Comparison of ENCODE assay signal across 12 cellular contexts in genomic region chr22:45157907-45158306, GRCh38.
"Had no signal": no experiment of that assay in that cellular context is flagged by ENCODE, and none has a peak within 500 bp of the region (broad histone marks: within the 10 kb centered on the region; RNA-seq: fewer than 3 reads in every experiment).

No MANE protein-coding gene starts in this region.

- H3K9me3 Mint-ChIP-seq: central memory CD8-positive, alpha-beta T cell; nephron; T-helper 1 cell treated with Interleukin-12 subunit alpha and Interleukin-12 subunit beta and Interleukin-4 antibody, amounts not matched to agents 30 μg/mL and 1 μg/mL, for 36 hours; type B pancreatic cell; WTC11 had no signal

- H3K4me3 Mint-ChIP-seq: central memory CD8-positive, alpha-beta T cell; nephron; T-helper 1 cell treated with Interleukin-12 subunit alpha and Interleukin-12 subunit beta and Interleukin-4 antibody, amounts not matched to agents 30 μg/mL and 1 μg/mL, for 36 hours; WTC11 had no signal

- ATAC-seq: body of pancreas, WTC11 had no signal

- H3K27me3 Mint-ChIP-seq: central memory CD8-positive, alpha-beta T cell; type B pancreatic cell had no signal

- H3K27me3 ChIP-seq: body of pancreas had no signal

- H3K4me3 ChIP-seq: body of pancreas had no signal

- DNase-seq: activated CD4-positive, alpha-beta T cell treated with anti-CD3 and anti-CD28 coated beads for 48 hours; activated naive CD4-positive, alpha-beta T cell treated with anti-CD3 and anti-CD28 coated beads, Interleukin-2, amount 50 U/mL, for 16 hours; amniotic stem cell; effector memory CD4-positive, alpha-beta T cell; hippocampal formation; stimulated activated CD4-positive, alpha-beta T cell treated with anti-CD3 and anti-CD28 coated beads, Interleukin-15, amount 100 ng/mL, for 24 hours had no signal

- H3K27ac Mint-ChIP-seq: nephron; T-helper 1 cell treated with Interleukin-12 subunit alpha and Interleukin-12 subunit beta and Interleukin-4 antibody, amounts not matched to agents 30 μg/mL and 1 μg/mL, for 36 hours had no signal

- H3K9me3 ChIP-seq: body of pancreas had no signal
